In the genomic region with DNA sequence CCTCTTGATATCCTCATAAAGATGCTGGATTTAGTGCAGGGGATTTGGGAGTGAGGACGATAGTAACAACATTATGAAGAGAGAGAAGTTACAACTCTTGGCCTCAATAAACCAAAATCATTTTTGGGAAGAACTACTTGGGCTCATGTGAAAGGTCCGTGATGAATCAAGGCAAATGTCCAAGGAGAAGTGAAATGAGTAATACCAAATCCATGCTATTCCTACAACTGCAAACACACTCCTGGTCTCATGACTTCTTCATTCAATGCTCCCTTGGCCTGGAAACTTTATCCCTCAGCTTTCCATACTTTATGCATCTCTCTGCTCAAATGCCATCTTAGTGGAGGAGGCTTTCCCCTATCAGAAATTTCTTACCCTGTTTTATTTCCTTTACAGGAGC, we compare ENCODE assay signal across 16 cellular contexts.
"Had no signal": no experiment of that assay in that cellular context is flagged by ENCODE, and none has a peak within 500 bp of the region (broad histone marks: within the 10 kb centered on the region; RNA-seq: fewer than 3 reads in every experiment).

No MANE protein-coding gene starts in this region.

- H3K36me3 ChIP-seq: esophagus muscularis mucosa, pancreas, tibial artery had no signal

- DNase-seq: activated B cell treated with CpG ODN at 0.5 μM for 24 hours; activated CD4-positive, alpha-beta T cell treated with anti-CD3 and anti-CD28 coated beads for 48 hours; activated CD8-positive, alpha-beta T cell treated with anti-CD3 and anti-CD28 coated beads for 36 hours; activated effector memory CD4-positive, alpha-beta T cell treated with anti-CD3 and anti-CD28 coated beads, Interleukin-2, amount 50 U/mL, for 16 hours; activated T-cell treated with anti-CD3 and anti-CD28 coated beads, Interleukin-2, amount 50 U/mL, for 4 hours; left cardiac atrium; mammary epithelial cell; naive thymus-derived CD4-positive, alpha-beta T cell; pancreas; tibial artery had no signal

- H3K27me3 ChIP-seq: esophagus muscularis mucosa, pancreas, tibial artery had no signal

- H3K27ac ChIP-seq: coronary artery, esophagus muscularis mucosa, pancreas, tibial artery had no signal

- H3K4me1 Mint-ChIP-seq: activated naive CD4-positive, alpha-beta T cell treated with anti-CD3 and anti-CD28 coated beads, Interleukin-2, amount 50 U/mL, for 24 hours; central memory CD8-positive, alpha-beta T cell; stimulated activated effector memory CD8-positive, alpha-beta T cell treated with anti-CD3 and anti-CD28 coated beads, Interleukin-12 subunit alpha, Interleukin-12 subunit beta, amount 100 ng/mL, for 72 hours had no signal

- H3K4me1 ChIP-seq: esophagus muscularis mucosa, pancreas, tibial artery had no signal

- H3K36me3 Mint-ChIP-seq: activated naive CD4-positive, alpha-beta T cell treated with anti-CD3 and anti-CD28 coated beads, Interleukin-2, amount 50 U/mL, for 24 hours; stimulated activated effector memory CD8-positive, alpha-beta T cell treated with anti-CD3 and anti-CD28 coated beads, Interleukin-12 subunit alpha, Interleukin-12 subunit beta, amount 100 ng/mL, for 72 hours had no signal

- H3K9me3 ChIP-seq: pancreas had no signal

- H3K9me3 Mint-ChIP-seq: activated CD8-positive, alpha-beta T cell treated with anti-CD3 and anti-CD28 coated beads for 36 hours; activated naive CD4-positive, alpha-beta T cell treated with anti-CD3 and anti-CD28 coated beads, Interleukin-2, amount 50 U/mL, for 24 hours; activated T-cell treated with anti-CD3 and anti-CD28 coated beads, Interleukin-2, amount 50 U/mL, for 4 hours; T-helper 2 cell treated with Interferon-gamma antibody and Interleukin-4, amounts not matched to agents 5 μg/mL and 100 μg/mL, for 36 hours had no signal

- H3K27ac Mint-ChIP-seq: activated B cell treated with CpG ODN at 0.5 μM for 24 hours; activated CD8-positive, alpha-beta T cell treated with anti-CD3 and anti-CD28 coated beads for 36 hours; activated naive CD4-positive, alpha-beta T cell treated with anti-CD3 and anti-CD28 coated beads, Interleukin-2, amount 50 U/mL, for 24 hours; naive thymus-derived CD4-positive, alpha-beta T cell; stimulated activated effector memory CD8-positive, alpha-beta T cell treated with anti-CD3 and anti-CD28 coated beads, Interleukin-12 subunit alpha, Interleukin-12 subunit beta, amount 100 ng/mL, for 72 hours; T-helper 2 cell treated with Interferon-gamma antibody and Interleukin-4, amounts not matched to agents 5 μg/mL and 100 μg/mL, for 36 hours had no signal

- ATAC-seq: activated CD8-positive, alpha-beta T cell treated with anti-CD3 and anti-CD28 coated beads for 36 hours; activated T-cell treated with anti-CD3 and anti-CD28 coated beads, Interleukin-2, amount 50 U/mL, for 4 hours; left cardiac atrium; naive thymus-derived CD4-positive, alpha-beta T cell; pancreas; stimulated activated effector memory CD8-positive, alpha-beta T cell treated with anti-CD3 and anti-CD28 coated beads, Interleukin-12 subunit alpha, Interleukin-12 subunit beta, amount 100 ng/mL, for 72 hours had no signal

- H3K4me3 Mint-ChIP-seq: activated B cell treated with CpG ODN at 0.5 μM for 24 hours; activated CD8-positive, alpha-beta T cell treated with anti-CD3 and anti-CD28 coated beads for 36 hours; activated naive CD4-positive, alpha-beta T cell treated with anti-CD3 and anti-CD28 coated beads, Interleukin-2, amount 50 U/mL, for 24 hours; activated T-cell treated with anti-CD3 and anti-CD28 coated beads, Interleukin-2, amount 50 U/mL, for 4 hours; central memory CD8-positive, alpha-beta T cell; naive thymus-derived CD4-positive, alpha-beta T cell; stimulated activated effector memory CD8-positive, alpha-beta T cell treated with anti-CD3 and anti-CD28 coated beads, Interleukin-12 subunit alpha, Interleukin-12 subunit beta, amount 100 ng/mL, for 72 hours; T-helper 2 cell treated with Interferon-gamma antibody and Interleukin-4, amounts not matched to agents 5 μg/mL and 100 μg/mL, for 36 hours had no signal

- H3K27me3 Mint-ChIP-seq: activated CD8-positive, alpha-beta T cell treated with anti-CD3 and anti-CD28 coated beads for 36 hours; activated naive CD4-positive, alpha-beta T cell treated with anti-CD3 and anti-CD28 coated beads, Interleukin-2, amount 50 U/mL, for 24 hours; central memory CD8-positive, alpha-beta T cell had no signal

- H3K4me3 ChIP-seq: coronary artery, esophagus muscularis mucosa, pancreas, tibial artery had no signal
